ENCODE assay signal across 9 cellular contexts in genomic region chr9:93501406-93501805, GRCh38. TPM values are rescaled to one million over a fixed set of nuclear protein-coding genes. Genes with fewer than 3 reads are reported as not detected.
A peak's percentile ranks its signal among the peaks of the same experiment; 100 is the strongest.
DNase-seq lines count a peak whose midpoint lies in the region; ATAC-seq, FAIRE-seq and TF ChIP-seq lines count a peak whose summit lies in the region.
"Had no signal": no experiment of that assay in that cellular context is flagged by ENCODE, and none has a peak within 500 bp of the region (broad histone marks: within the 10 kb centered on the region; RNA-seq: fewer than 3 reads in every experiment).

No MANE protein-coding gene starts in this region.

- peaks cover 61% of the 10 kb centered on the region for H3K36me3 Mint-ChIP-seq in WTC11

- H3K4me3 ChIP-seq in fibroblast of villous mesenchyme (ENCODE audit: low read depth, low read length), result peak overlapping the region; percentile 59
- peak overlapping the region; percentile 33 to 57 (median 43) for H3K4me3 ChIP-seq in gastrocnemius medialis

- no peaks in the 10 kb centered on the region for H3K27me3 Mint-ChIP-seq in WTC11 (ENCODE audit: low read depth)

- no peak overlapping the region for H3K4me3 Mint-ChIP-seq in WTC11

- CTCF ChIA-PET in WTC11 (lab: Charles Lee), result no interaction called here

- in situ Hi-C loops in gastrocnemius medialis (cut with MboI; ENCODE audit: low sequenced_read_pairs in 4 of 4), result no loop called here

- POLR2A ChIA-PET in WTC11 (lab: Charles Lee), result no interaction called here

- H3K27ac ChIP-seq in gastrocnemius medialis, result peak overlapping the region; percentile 44 to 80 (median 54)

- no peak for TF ChIP-seq POLR2A in gastrocnemius medialis (IDR thresholded peaks at IDR 0.05)
- no peak for TF ChIP-seq POLR2A in GM12892 (IDR thresholded peaks at IDR 0.05; ENCODE audit: low read depth, low read length)

- H3K9me3 ChIP-seq in gastrocnemius medialis, result no peaks in the 10 kb centered on the region

- DNase-seq in GM03348 (ENCODE audit: low spot score) (peak; percentile 29), WTC11 (ENCODE audit: low spot score) (no peak), fibroblast of villous mesenchyme (ENCODE audit: low read depth) (peak; percentile 60), gastrocnemius medialis (no peak), D721Med (ENCODE audit: insufficient read length, low spot score) (no peak), GM12892 (ENCODE audit: insufficient read length) (no peak), NCI-H510A treated with DMSO at 0.1 percent for 48 hours (lab: John Stamatoyannopoulos, UW) (no peak)
- DNase-seq: activated CD4-positive, alpha-beta T cell treated with anti-CD3 and anti-CD28 coated beads, Interleukin-2, amount 50 U/mL, for 48 hours had no signal

- H3K27ac Mint-ChIP-seq in WTC11, result peak overlapping the region; percentile 4; the same call in 1 of the 2 replicates

- no peaks in the 10 kb centered on the region for H3K9me3 Mint-ChIP-seq in WTC11

- peaks cover 17 to 41% of the 10 kb centered on the region in 2 donors for H3K4me1 ChIP-seq in gastrocnemius medialis

- FAIRE-seq in D721Med (lab: Jason Lieb, UNC) (no peak), GM12892 (lab: Jason Lieb, UNC) (no peak)

- no peaks in the 10 kb centered on the region for H3K4me1 Mint-ChIP-seq in WTC11

- intact Hi-C loops in gastrocnemius medialis (cut with DNase I; ENCODE audit: low total_unique reads), result no loop called here

- H3K27me3 ChIP-seq in gastrocnemius medialis, result no peaks in the 10 kb centered on the region

- TF ChIP-seq CTCF in WTC11 (IDR thresholded peaks at IDR 0.05), result no peak
- no peak for TF ChIP-seq CTCF in fibroblast of villous mesenchyme (IDR thresholded peaks at IDR 0.05; ENCODE audit: insufficient read depth, low read depth, low read length)
- TF ChIP-seq CTCF in gastrocnemius medialis (IDR thresholded peaks at IDR 0.05 in 4 of 5, conservative IDR thresholded peaks at IDR 0.05 in 1 of 5), result no peak
- TF ChIP-seq CTCF in D721Med (IDR thresholded peaks at IDR 0.05; ENCODE audit: insufficient read depth, missing control alignments), result no peak

- H3K36me3 ChIP-seq in gastrocnemius medialis, result peaks cover 0 to 35% of the 10 kb centered on the region in 2 donors

- ATAC-seq in WTC11 (no peak), gastrocnemius medialis (peak in 1 of 2 donors; percentile 37), HG02885 (IDR thresholded peaks at IDR 0.05; ENCODE audit: poor library complexity, unreplicated experiment) (no peak)

TF ChIP-seq in WTC11, 78 proteins besides CTCF, POLR2A, EP300 and RAD21:
- TF ChIP-seq RORB (CRISPR knock-in tag; IDR thresholded peaks at IDR 0.05) (no peak), CREB1 (CRISPR knock-in tag; IDR thresholded peaks at IDR 0.05) (no peak), MXD4 (CRISPR knock-in tag; IDR thresholded peaks at IDR 0.05; ENCODE audit: borderline replicate concordance) (no peak), RELA (CRISPR knock-in tag; IDR thresholded peaks at IDR 0.05; ENCODE audit: borderline replicate concordance) (no peak), ELF4 (CRISPR knock-in tag; IDR thresholded peaks at IDR 0.05; ENCODE audit: low read depth) (no peak), TEAD1 (CRISPR knock-in tag; IDR thresholded peaks at IDR 0.05) (no peak), TCF7 (CRISPR knock-in tag; IDR thresholded peaks at IDR 0.05; ENCODE audit: low read depth) (no peak), EMX1 (CRISPR knock-in tag; IDR thresholded peaks at IDR 0.05) (no peak), NR1H2 (CRISPR knock-in tag; IDR thresholded peaks at IDR 0.05) (no peak), HMGA2 (CRISPR knock-in tag; IDR thresholded peaks at IDR 0.05) (no peak), ZNF317 (CRISPR knock-in tag; IDR thresholded peaks at IDR 0.05; ENCODE audit: borderline replicate concordance, low read depth) (no peak), OVOL2 (CRISPR knock-in tag; IDR thresholded peaks at IDR 0.05; ENCODE audit: borderline replicate concordance) (no peak), ZNF281 (CRISPR knock-in tag; IDR thresholded peaks at IDR 0.05) (no peak), ZNF263 (CRISPR knock-in tag; IDR thresholded peaks at IDR 0.05; ENCODE audit: low read depth) (no peak), ZNF138 (CRISPR knock-in tag; conservative IDR thresholded peaks at IDR 0.05) (no peak)
- TF ChIP-seq, protein P1, sequence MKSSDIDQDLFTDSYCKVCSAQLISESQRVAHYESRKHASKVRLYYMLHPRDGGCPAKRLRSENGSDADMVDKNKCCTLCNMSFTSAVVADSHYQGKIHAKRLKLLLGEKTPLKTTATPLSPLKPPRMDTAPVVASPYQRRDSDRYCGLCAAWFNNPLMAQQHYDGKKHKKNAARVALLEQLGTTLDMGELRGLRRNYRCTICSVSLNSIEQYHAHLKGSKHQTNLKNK (CRISPR knock-in tag; IDR thresholded peaks at IDR 0.05), result no peak
- TF ChIP-seq, protein P2, sequence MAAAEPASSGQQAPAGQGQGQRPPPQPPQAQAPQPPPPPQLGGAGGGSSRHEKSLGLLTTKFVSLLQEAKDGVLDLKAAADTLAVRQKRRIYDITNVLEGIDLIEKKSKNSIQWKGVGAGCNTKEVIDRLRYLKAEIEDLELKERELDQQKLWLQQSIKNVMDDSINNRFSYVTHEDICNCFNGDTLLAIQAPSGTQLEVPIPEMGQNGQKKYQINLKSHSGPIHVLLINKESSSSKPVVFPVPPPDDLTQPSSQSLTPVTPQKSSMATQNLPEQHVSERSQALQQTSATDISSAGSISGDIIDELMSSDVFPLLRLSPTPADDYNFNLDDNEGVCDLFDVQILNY (CRISPR knock-in tag; IDR thresholded peaks at IDR 0.05), result no peak
- TF ChIP-seq, protein P3, sequence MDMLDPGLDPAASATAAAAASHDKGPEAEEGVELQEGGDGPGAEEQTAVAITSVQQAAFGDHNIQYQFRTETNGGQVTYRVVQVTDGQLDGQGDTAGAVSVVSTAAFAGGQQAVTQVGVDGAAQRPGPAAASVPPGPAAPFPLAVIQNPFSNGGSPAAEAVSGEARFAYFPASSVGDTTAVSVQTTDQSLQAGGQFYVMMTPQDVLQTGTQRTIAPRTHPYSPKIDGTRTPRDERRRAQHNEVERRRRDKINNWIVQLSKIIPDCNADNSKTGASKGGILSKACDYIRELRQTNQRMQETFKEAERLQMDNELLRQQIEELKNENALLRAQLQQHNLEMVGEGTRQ (CRISPR knock-in tag; IDR thresholded peaks at IDR 0.05), result no peak
- TF ChIP-seq, protein P4, sequence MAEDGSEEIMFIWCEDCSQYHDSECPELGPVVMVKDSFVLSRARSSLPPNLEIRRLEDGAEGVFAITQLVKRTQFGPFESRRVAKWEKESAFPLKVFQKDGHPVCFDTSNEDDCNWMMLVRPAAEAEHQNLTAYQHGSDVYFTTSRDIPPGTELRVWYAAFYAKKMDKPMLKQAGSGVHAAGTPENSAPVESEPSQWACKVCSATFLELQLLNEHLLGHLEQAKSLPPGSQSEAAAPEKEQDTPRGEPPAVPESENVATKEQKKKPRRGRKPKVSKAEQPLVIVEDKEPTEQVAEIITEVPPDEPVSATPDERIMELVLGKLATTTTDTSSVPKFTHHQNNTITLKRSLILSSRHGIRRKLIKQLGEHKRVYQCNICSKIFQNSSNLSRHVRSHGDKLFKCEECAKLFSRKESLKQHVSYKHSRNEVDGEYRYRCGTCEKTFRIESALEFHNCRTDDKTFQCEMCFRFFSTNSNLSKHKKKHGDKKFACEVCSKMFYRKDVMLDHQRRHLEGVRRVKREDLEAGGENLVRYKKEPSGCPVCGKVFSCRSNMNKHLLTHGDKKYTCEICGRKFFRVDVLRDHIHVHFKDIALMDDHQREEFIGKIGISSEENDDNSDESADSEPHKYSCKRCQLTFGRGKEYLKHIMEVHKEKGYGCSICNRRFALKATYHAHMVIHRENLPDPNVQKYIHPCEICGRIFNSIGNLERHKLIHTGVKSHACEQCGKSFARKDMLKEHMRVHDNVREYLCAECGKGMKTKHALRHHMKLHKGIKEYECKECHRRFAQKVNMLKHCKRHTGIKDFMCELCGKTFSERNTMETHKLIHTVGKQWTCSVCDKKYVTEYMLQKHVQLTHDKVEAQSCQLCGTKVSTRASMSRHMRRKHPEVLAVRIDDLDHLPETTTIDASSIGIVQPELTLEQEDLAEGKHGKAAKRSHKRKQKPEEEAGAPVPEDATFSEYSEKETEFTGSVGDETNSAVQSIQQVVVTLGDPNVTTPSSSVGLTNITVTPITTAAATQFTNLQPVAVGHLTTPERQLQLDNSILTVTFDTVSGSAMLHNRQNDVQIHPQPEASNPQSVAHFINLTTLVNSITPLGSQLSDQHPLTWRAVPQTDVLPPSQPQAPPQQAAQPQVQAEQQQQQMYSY (CRISPR knock-in tag; IDR thresholded peaks at IDR 0.05), result no peak

RNA-seq across cellular contexts. Expression of gene FAM120AOS, which starts 48.0 kb away (rescaled TPM):
- total RNA-seq in WTC11 (2021) (43.7 to 48.1 TPM (median 44.4 TPM) in 3 replicates), fibroblast of villous mesenchyme (42.5 and 43.6 TPM in 2 replicates), gastrocnemius medialis (10 to 100 TPM; 22.8 to 49.5 (median 32.4) TPM)
- 33.0 TPM for polyA plus RNA-seq in GM12892 (2012; ENCODE audit: missing spikeins)

RNA-seq across cellular contexts. Expression of gene FAM120A, which starts 49.9 kb away (rescaled TPM):
- total RNA-seq in WTC11 (2021) (53.3 to 61.5 TPM (median 60.1 TPM) in 3 replicates), fibroblast of villous mesenchyme (116 and 185 TPM in 2 replicates), gastrocnemius medialis (10 to 100 TPM; 44.4 to 94.7 (median 72.3) TPM)
- polyA plus RNA-seq in GM12892 (2012; ENCODE audit: missing spikeins), result 36.6 TPM

Comparison
In these comparisons a context has a peak if more than half of its experiments do, and no peak if none do; other contexts are left out.
1. DNase-seq: peak in GM03348 (single experiment) and fibroblast of villous mesenchyme (single experiment); none in WTC11 (single experiment), gastrocnemius medialis (0 of 2), D721Med (single experiment), GM12892 (single experiment) and NCI-H510A treated with DMSO at 0.1 percent for 48 hours (single experiment).